8 cellular contexts compared by ENCODE assay signal in the genomic region with DNA sequence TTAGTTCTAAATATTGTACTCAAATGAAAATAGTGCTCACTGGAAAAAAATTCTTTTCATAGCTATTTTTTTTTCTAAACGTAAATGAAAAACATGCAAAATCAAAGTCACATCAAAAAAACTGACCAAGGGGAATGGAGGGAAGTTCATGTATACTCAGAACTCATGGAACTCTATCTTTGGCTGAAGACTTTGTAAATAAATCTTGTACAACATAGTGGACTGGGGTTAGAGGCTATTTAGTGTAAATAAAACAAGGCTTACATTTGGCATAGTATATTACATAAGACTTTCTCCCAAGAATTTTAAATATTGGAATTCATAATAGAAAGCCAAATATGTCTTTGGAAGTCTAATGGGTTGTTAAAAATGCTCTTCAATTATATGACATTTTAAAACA.
"Had no signal": no experiment of that assay in that cellular context is flagged by ENCODE, and none has a peak within 500 bp of the region (broad histone marks: within the 10 kb centered on the region; RNA-seq: fewer than 3 reads in every experiment).

No MANE protein-coding gene starts in this region.

- H3K27ac ChIP-seq: HL-60 had no signal

- H3K27ac Mint-ChIP-seq: GM23338, H9 had no signal

- H3K4me2 ChIP-seq: GM23338 had no signal

- H2AFZ ChIP-seq: GM23338 had no signal

- H3K4me3 ChIP-seq: GM23338, K562 had no signal

- FAIRE-seq: H1, H54, K562 had no signal

- H3K4me3 Mint-ChIP-seq: GM23338, H9 had no signal

- ATAC-seq: GM23338, K562 had no signal

- DNase-seq: H9, HCEC 1CT, IMR-90 had no signal
